In the genomic region with DNA sequence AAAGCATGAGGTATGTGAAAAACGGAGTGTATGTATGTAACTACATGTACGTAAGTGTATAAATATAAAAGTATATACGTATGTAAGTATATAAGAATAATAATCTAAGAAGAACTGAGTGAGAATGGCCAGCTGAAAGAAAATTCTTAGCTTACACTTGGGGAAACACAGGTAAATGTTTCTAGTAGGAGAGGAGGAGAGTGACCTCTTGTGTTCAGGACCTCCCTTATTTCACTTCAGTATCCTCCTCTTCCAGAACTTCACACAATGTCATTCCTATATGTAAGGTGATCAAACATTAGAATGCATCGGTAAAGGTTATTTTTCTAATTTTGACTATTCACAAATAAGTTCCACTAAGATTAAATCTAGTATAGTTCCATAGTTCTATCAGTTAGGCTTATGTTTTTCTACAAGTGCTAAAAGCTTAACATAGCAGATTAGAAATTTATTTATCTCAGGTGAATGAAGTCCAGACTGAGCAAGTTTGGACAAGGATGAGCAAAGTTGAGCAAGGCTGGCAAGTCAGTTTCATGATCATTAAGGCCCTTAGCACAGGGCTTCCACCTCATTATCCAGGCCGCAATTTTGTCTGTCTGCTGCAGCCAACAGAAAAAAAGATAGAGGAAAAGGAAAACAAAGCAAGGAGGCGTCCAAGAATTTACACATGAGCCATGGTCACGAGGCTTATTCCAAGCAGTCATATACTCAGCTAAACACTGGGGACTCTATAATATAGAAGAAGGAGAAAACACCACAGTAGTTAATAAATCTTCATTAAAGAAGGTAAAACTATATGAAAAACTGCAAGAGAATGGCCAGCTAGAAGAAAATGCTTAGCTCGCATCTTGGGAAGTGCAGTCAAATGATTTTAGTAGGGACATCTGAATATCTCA, we compare ENCODE assay signal across 1 cellular context.
TF ChIP-seq lines count a peak whose summit lies in the region.

No MANE protein-coding gene starts in this region.

TF ChIP-seq in GM23338, 12 proteins besides CTCF, POLR2A, EP300 and RAD21:
- TF ChIP-seq, protein P1, sequence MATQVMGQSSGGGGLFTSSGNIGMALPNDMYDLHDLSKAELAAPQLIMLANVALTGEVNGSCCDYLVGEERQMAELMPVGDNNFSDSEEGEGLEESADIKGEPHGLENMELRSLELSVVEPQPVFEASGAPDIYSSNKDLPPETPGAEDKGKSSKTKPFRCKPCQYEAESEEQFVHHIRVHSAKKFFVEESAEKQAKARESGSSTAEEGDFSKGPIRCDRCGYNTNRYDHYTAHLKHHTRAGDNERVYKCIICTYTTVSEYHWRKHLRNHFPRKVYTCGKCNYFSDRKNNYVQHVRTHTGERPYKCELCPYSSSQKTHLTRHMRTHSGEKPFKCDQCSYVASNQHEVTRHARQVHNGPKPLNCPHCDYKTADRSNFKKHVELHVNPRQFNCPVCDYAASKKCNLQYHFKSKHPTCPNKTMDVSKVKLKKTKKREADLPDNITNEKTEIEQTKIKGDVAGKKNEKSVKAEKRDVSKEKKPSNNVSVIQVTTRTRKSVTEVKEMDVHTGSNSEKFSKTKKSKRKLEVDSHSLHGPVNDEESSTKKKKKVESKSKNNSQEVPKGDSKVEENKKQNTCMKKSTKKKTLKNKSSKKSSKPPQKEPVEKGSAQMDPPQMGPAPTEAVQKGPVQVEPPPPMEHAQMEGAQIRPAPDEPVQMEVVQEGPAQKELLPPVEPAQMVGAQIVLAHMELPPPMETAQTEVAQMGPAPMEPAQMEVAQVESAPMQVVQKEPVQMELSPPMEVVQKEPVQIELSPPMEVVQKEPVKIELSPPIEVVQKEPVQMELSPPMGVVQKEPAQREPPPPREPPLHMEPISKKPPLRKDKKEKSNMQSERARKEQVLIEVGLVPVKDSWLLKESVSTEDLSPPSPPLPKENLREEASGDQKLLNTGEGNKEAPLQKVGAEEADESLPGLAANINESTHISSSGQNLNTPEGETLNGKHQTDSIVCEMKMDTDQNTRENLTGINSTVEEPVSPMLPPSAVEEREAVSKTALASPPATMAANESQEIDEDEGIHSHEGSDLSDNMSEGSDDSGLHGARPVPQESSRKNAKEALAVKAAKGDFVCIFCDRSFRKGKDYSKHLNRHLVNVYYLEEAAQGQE (IDR thresholded peaks at IDR 0.05; ENCODE audit: unreplicated experiment), result no peak
- TF ChIP-seq CREB1 (CRISPR knock-in tag; IDR thresholded peaks at IDR 0.05; ENCODE audit: low read depth), result no peak
- TF ChIP-seq, protein P2, sequence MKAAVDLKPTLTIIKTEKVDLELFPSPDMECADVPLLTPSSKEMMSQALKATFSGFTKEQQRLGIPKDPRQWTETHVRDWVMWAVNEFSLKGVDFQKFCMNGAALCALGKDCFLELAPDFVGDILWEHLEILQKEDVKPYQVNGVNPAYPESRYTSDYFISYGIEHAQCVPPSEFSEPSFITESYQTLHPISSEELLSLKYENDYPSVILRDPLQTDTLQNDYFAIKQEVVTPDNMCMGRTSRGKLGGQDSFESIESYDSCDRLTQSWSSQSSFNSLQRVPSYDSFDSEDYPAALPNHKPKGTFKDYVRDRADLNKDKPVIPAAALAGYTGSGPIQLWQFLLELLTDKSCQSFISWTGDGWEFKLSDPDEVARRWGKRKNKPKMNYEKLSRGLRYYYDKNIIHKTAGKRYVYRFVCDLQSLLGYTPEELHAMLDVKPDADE (IDR thresholded peaks at IDR 0.05), result no peak
- TF ChIP-seq, protein P3, sequence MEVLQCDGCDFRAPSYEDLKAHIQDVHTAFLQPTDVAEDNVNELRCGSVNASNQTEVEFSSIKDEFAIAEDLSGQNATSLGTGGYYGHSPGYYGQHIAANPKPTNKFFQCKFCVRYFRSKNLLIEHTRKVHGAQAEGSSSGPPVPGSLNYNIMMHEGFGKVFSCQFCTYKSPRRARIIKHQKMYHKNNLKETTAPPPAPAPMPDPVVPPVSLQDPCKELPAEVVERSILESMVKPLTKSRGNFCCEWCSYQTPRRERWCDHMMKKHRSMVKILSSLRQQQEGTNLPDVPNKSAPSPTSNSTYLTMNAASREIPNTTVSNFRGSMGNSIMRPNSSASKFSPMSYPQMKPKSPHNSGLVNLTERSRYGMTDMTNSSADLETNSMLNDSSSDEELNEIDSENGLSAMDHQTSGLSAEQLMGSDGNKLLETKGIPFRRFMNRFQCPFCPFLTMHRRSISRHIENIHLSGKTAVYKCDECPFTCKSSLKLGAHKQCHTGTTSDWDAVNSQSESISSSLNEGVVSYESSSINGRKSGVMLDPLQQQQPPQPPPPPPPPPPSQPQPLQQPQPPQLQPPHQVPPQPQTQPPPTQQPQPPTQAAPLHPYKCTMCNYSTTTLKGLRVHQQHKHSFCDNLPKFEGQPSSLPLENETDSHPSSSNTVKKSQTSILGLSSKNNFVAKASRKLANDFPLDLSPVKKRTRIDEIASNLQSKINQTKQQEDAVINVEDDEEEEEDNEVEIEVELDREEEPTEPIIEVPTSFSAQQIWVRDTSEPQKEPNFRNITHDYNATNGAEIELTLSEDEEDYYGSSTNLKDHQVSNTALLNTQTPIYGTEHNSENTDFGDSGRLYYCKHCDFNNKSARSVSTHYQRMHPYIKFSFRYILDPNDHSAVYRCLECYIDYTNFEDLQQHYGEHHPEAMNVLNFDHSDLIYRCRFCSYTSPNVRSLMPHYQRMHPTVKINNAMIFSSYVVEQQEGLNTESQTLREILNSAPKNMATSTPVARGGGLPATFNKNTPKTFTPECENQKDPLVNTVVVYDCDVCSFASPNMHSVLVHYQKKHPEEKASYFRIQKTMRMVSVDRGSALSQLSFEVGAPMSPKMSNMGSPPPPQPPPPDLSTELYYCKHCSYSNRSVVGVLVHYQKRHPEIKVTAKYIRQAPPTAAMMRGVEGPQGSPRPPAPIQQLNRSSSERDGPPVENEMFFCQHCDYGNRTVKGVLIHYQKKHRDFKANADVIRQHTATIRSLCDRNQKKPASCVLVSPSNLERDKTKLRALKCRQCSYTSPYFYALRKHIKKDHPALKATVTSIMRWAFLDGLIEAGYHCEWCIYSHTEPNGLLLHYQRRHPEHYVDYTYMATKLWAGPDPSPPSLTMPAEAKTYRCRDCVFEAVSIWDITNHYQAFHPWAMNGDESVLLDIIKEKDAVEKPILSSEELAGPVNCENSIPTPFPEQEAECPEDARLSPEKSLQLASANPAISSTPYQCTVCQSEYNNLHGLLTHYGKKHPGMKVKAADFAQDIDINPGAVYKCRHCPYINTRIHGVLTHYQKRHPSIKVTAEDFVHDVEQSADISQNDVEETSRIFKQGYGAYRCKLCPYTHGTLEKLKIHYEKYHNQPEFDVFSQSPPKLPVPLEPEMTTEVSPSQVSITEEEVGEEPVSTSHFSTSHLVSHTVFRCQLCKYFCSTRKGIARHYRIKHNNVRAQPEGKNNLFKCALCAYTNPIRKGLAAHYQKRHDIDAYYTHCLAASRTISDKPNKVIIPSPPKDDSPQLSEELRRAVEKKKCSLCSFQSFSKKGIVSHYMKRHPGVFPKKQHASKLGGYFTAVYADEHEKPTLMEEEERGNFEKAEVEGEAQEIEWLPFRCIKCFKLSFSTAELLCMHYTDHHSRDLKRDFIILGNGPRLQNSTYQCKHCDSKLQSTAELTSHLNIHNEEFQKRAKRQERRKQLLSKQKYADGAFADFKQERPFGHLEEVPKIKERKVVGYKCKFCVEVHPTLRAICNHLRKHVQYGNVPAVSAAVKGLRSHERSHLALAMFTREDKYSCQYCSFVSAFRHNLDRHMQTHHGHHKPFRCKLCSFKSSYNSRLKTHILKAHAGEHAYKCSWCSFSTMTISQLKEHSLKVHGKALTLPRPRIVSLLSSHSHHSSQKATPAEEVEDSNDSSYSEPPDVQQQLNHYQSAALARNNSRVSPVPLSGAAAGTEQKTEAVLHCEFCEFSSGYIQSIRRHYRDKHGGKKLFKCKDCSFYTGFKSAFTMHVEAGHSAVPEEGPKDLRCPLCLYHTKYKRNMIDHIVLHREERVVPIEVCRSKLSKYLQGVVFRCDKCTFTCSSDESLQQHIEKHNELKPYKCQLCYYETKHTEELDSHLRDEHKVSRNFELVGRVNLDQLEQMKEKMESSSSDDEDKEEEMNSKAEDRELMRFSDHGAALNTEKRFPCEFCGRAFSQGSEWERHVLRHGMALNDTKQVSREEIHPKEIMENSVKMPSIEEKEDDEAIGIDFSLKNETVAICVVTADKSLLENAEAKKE (CRISPR knock-in tag; IDR thresholded peaks at IDR 0.05), result no peak
- TF ChIP-seq POLR2AphosphoS5 (IDR thresholded peaks at IDR 0.05; ENCODE audit: low read depth), result no peak
- no peak for TF ChIP-seq ZNF114 (CRISPR knock-in tag; IDR thresholded peaks at IDR 0.05)
- no peak for TF ChIP-seq NANOG (IDR thresholded peaks at IDR 0.05; ENCODE audit: borderline replicate concordance)
